Comparison of ENCODE assay signal across 28 cellular contexts in genomic region chr10:61323757-61324156, GRCh38.
"Had no signal": no experiment of that assay in that cellular context is flagged by ENCODE, and none has a peak within 500 bp of the region (broad histone marks: within the 10 kb centered on the region; RNA-seq: fewer than 3 reads in every experiment).

No MANE protein-coding gene starts in this region.

- H3K27me3 ChIP-seq: stomach, suprapubic skin, testis, thyroid gland, tibial artery, tibial nerve, transverse colon, upper lobe of left lung, upper lobe of right lung, uterus, vagina had no signal

- H3K27ac Mint-ChIP-seq: stimulated activated effector memory CD8-positive, alpha-beta T cell treated with anti-CD3 and anti-CD28 coated beads, Interleukin-12 subunit alpha, Interleukin-12 subunit beta, amount 100 ng/mL, for 72 hours; stimulated activated memory B cell treated with anti-CD40 and anti-IgM and Interleukin-4, amounts not matched to agents 10 μg/mL and 1 μg/mL and 100 μg/mL, for 72 hours; stimulated activated naive B cell treated with anti-CD40 and anti-IgM and Interleukin-4, amounts not matched to agents 10 μg/mL and 1 μg/mL and 100 μg/mL, for 72 hours; stimulated activated naive CD8-positive, alpha-beta T cell treated with anti-CD3 and anti-CD28 coated beads, Interleukin-15, amount 100 ng/mL, for 72 hours; stimulated activated naive CD8-positive, alpha-beta T cell treated with anti-CD3 and anti-CD28 coated beads, Interleukin-15, Interleukin-2, amounts not matched to agents 100 ng/mL and 50 ng/mL, for 24 hours; type B pancreatic cell had no signal

- H3K4me1 ChIP-seq: stomach, suprapubic skin, testis, thyroid gland, tibial artery, transverse colon, upper lobe of left lung, upper lobe of right lung, uterus, vagina had no signal

- H3K4me3 ChIP-seq: stomach, suprapubic skin, testis, thoracic aorta, thyroid gland, tibial artery, tibial nerve, transverse colon, upper lobe of left lung, upper lobe of right lung, uterus, vagina had no signal

- H3K27ac ChIP-seq: stomach, suprapubic skin, testis, thoracic aorta, thyroid gland, tibial artery, tibial nerve, transverse colon, upper lobe of left lung, upper lobe of right lung, uterus, vagina had no signal

- H3K36me3 ChIP-seq: stomach, suprapubic skin, thoracic aorta, thyroid gland, tibial artery, tibial nerve, transverse colon, upper lobe of left lung, upper lobe of right lung, uterus, vagina had no signal

- H3K4me3 Mint-ChIP-seq: stimulated activated effector memory CD8-positive, alpha-beta T cell treated with anti-CD3 and anti-CD28 coated beads, Interleukin-12 subunit alpha, Interleukin-12 subunit beta, amount 100 ng/mL, for 72 hours; stimulated activated memory B cell treated with anti-CD40 and anti-IgM and Interleukin-4, amounts not matched to agents 10 μg/mL and 1 μg/mL and 100 μg/mL, for 72 hours; stimulated activated naive B cell treated with anti-CD40 and anti-IgM and Interleukin-4, amounts not matched to agents 10 μg/mL and 1 μg/mL and 100 μg/mL, for 72 hours; stimulated activated naive CD8-positive, alpha-beta T cell treated with anti-CD3 and anti-CD28 coated beads, Interleukin-15, amount 100 ng/mL, for 72 hours; stimulated activated naive CD8-positive, alpha-beta T cell treated with anti-CD3 and anti-CD28 coated beads, Interleukin-15, Interleukin-2, amounts not matched to agents 100 ng/mL and 50 ng/mL, for 24 hours; type B pancreatic cell had no signal

- FAIRE-seq: urothelium cell line had no signal

- H3K36me3 Mint-ChIP-seq: stimulated activated effector memory CD8-positive, alpha-beta T cell treated with anti-CD3 and anti-CD28 coated beads, Interleukin-12 subunit alpha, Interleukin-12 subunit beta, amount 100 ng/mL, for 72 hours; stimulated activated memory B cell treated with anti-CD40 and anti-IgM and Interleukin-4, amounts not matched to agents 10 μg/mL and 1 μg/mL and 100 μg/mL, for 72 hours; stimulated activated naive B cell treated with anti-CD40 and anti-IgM and Interleukin-4, amounts not matched to agents 10 μg/mL and 1 μg/mL and 100 μg/mL, for 72 hours; type B pancreatic cell had no signal

- H3K4me1 Mint-ChIP-seq: stimulated activated effector memory CD8-positive, alpha-beta T cell treated with anti-CD3 and anti-CD28 coated beads, Interleukin-12 subunit alpha, Interleukin-12 subunit beta, amount 100 ng/mL, for 72 hours; stimulated activated memory B cell treated with anti-CD40 and anti-IgM and Interleukin-4, amounts not matched to agents 10 μg/mL and 1 μg/mL and 100 μg/mL, for 72 hours; stimulated activated naive B cell treated with anti-CD40 and anti-IgM and Interleukin-4, amounts not matched to agents 10 μg/mL and 1 μg/mL and 100 μg/mL, for 72 hours; stimulated activated naive CD8-positive, alpha-beta T cell treated with anti-CD3 and anti-CD28 coated beads, Interleukin-15, amount 100 ng/mL, for 72 hours had no signal

- H3K9me3 ChIP-seq: stomach, suprapubic skin, testis, thoracic aorta, thyroid gland, tibial artery, transverse colon, upper lobe of left lung, upper lobe of right lung, uterus, vagina had no signal

- ATAC-seq: stimulated activated effector memory CD8-positive, alpha-beta T cell treated with anti-CD3 and anti-CD28 coated beads, Interleukin-12 subunit alpha, Interleukin-12 subunit beta, amount 100 ng/mL, for 72 hours; stimulated activated memory B cell treated with anti-CD40 and anti-IgM and Interleukin-4, amounts not matched to agents 10 μg/mL and 1 μg/mL and 100 μg/mL, for 72 hours; stimulated activated naive B cell treated with anti-CD40 and anti-IgM and Interleukin-4, amounts not matched to agents 10 μg/mL and 1 μg/mL and 100 μg/mL, for 72 hours; stimulated activated naive CD8-positive, alpha-beta T cell treated with anti-CD3 and anti-CD28 coated beads, Interleukin-15, amount 100 ng/mL, for 72 hours; stimulated activated naive CD8-positive, alpha-beta T cell treated with anti-CD3 and anti-CD28 coated beads, Interleukin-15, Interleukin-2, amounts not matched to agents 100 U/mL and 50 U/mL, for 24 hours; upper lobe of right lung had no signal

- H3K27me3 Mint-ChIP-seq: stimulated activated naive CD8-positive, alpha-beta T cell treated with anti-CD3 and anti-CD28 coated beads, Interleukin-15, amount 100 ng/mL, for 72 hours; stimulated activated naive CD8-positive, alpha-beta T cell treated with anti-CD3 and anti-CD28 coated beads, Interleukin-15, Interleukin-2, amounts not matched to agents 100 ng/mL and 50 ng/mL, for 24 hours had no signal

- DNase-seq: stimulated activated CD4-positive, alpha-beta T cell treated with anti-CD3 and anti-CD28 coated beads, Interleukin-2, amount 100 ng/mL, for 48 hours; stimulated activated CD4-positive, alpha-beta T cell treated with anti-CD3 and anti-CD28 coated beads, Interleukin-4, amount 100 ng/mL, for 1 hour; stimulated activated CD4-positive, alpha-beta T cell treated with anti-CD3 and anti-CD28 coated beads, Interleukin-4, amount 100 ng/mL, for 24 hours; stimulated activated CD4-positive, alpha-beta T cell treated with anti-CD3 and anti-CD28 coated beads, Interleukin-4, amount 100 ng/mL, for 4 hours; stimulated activated CD8-positive, alpha-beta memory T cell treated with anti-CD3 and anti-CD28 coated beads, Interleukin-4, amount 100 ng/mL, for 48 hours; stimulated activated naive B cell treated with anti-CD40 and anti-IgM and Interleukin-4, amounts not matched to agents 10 μg/mL and 1 μg/mL and 100 μg/mL, for 72 hours; stimulated activated naive CD4-positive, alpha-beta T cell; stimulated activated naive CD4-positive, alpha-beta T cell treated with Interleukin-2 at 50 U/mL for 16 hours; stimulated activated naive CD8-positive, alpha-beta T cell treated with anti-CD3 and anti-CD28 coated beads, Interleukin-15, amount 100 ng/mL, for 72 hours; stimulated activated naive CD8-positive, alpha-beta T cell treated with anti-CD3 and anti-CD28 coated beads, Interleukin-15, Interleukin-2, amounts not matched to agents 100 U/mL and 50 U/mL, for 24 hours; stomach; substantia nigra; testis; thyroid gland; tibial artery; transverse colon; upper lobe of left lung; upper lobe of right lung; uterus had no signal
